16 cellular contexts compared by ENCODE assay signal in genomic region chr11:116202922-116203321, GRCh38.
"Had no signal": no experiment of that assay in that cellular context is flagged by ENCODE, and none has a peak within 500 bp of the region (broad histone marks: within the 10 kb centered on the region; RNA-seq: fewer than 3 reads in every experiment).

No MANE protein-coding gene starts in this region.

- H3K9me3 Mint-ChIP-seq: activated naive CD4-positive, alpha-beta T cell treated with anti-CD3 and anti-CD28 coated beads for 36 hours; activated T-cell treated with anti-CD3 and anti-CD28 coated beads, Interleukin-2, amount 50 U/mL, for 4 hours; central memory CD8-positive, alpha-beta T cell had no signal

- ATAC-seq: activated CD4-positive, CD25-positive, alpha-beta regulatory T cell treated with anti-CD3 and anti-CD28 coated beads, Interleukin-2, amount 50 U/mL, for 24 hours; activated T-cell treated with anti-CD3 and anti-CD28 coated beads, Interleukin-2, amount 50 U/mL, for 4 hours had no signal

- H3K36me3 Mint-ChIP-seq: naive B cell had no signal

- H3K27ac ChIP-seq: brain microvascular endothelial cell, colonic mucosa, left ventricle myocardium inferior, parathyroid adenoma, tibial artery had no signal

- H3K36me3 ChIP-seq: brain microvascular endothelial cell, colonic mucosa, left ventricle myocardium inferior, tibial artery had no signal

- H3K9me3 ChIP-seq: colonic mucosa, left ventricle myocardium inferior, tibial artery had no signal

- H3K4me3 Mint-ChIP-seq: activated naive CD4-positive, alpha-beta T cell treated with anti-CD3 and anti-CD28 coated beads for 36 hours; activated T-cell treated with anti-CD3 and anti-CD28 coated beads, Interleukin-2, amount 50 U/mL, for 4 hours; central memory CD8-positive, alpha-beta T cell; naive B cell had no signal

- H3K27me3 ChIP-seq: brain microvascular endothelial cell, colonic mucosa had no signal

- H3K27ac Mint-ChIP-seq: activated naive CD4-positive, alpha-beta T cell treated with anti-CD3 and anti-CD28 coated beads for 36 hours had no signal

- H3K4me1 Mint-ChIP-seq: central memory CD8-positive, alpha-beta T cell; naive B cell had no signal

- H3K4me3 ChIP-seq: colonic mucosa, left ventricle myocardium inferior, tibial artery had no signal

- H3K9ac ChIP-seq: parathyroid adenoma had no signal

- DNase-seq: activated CD4-positive, alpha-beta T cell treated with anti-CD3 and anti-CD28 coated beads, Interleukin-2, amount 50 U/mL, for 1 hour; activated CD8-positive, alpha-beta memory T cell treated with anti-CD3 and anti-CD28 coated beads, Interleukin-2, amount 50 U/mL, for 4 hours; activated naive CD4-positive, alpha-beta T cell treated with anti-CD3 and anti-CD28 coated beads for 36 hours; activated T-cell treated with anti-CD3 and anti-CD28 coated beads, Interleukin-2, amount 50 U/mL, for 4 hours; brain microvascular endothelial cell; colonic mucosa; foreskin melanocyte; left ventricle myocardium inferior; naive B cell; stimulated activated CD8-positive, alpha-beta memory T cell treated with anti-CD3 and anti-CD28 coated beads, Interleukin-4, amount 100 ng/mL, for 48 hours; stimulated activated naive CD4-positive, alpha-beta T cell treated with Interleukin-2 at 50 U/mL for 16 hours; T1000 had no signal

- H3K4me1 ChIP-seq: colonic mucosa, left ventricle myocardium inferior, parathyroid adenoma, tibial artery had no signal
